In genomic region chr14:92633724-92634123, GRCh38 we compare ENCODE assay signal across 20 cellular contexts.
DNase-seq lines count a peak whose midpoint lies in the region; ATAC-seq and TF ChIP-seq lines count a peak whose summit lies in the region.
"Had no signal": no experiment of that assay in that cellular context is flagged by ENCODE, and none has a peak within 500 bp of the region (broad histone marks: within the 10 kb centered on the region; RNA-seq: fewer than 3 reads in every experiment).

No MANE protein-coding gene starts in this region.

- H3K4me3 ChIP-seq in AG10803 (ENCODE audit: low read length) (no peak overlapping the region), osteoblast (ENCODE audit: insufficient read depth, low read length) (no peak overlapping the region)
- H3K4me3 ChIP-seq: upper lobe of right lung had no signal

- no peak for ATAC-seq in effector memory CD8-positive, alpha-beta T cell (replicated peaks)
- peak in 2 of 3 donors; percentile 39 to 51 for ATAC-seq in natural killer cell
- ATAC-seq: naive thymus-derived CD8-positive, alpha-beta T cell; T-cell had no signal

- H2AFZ ChIP-seq in osteoblast (ENCODE audit: low read length), result no peak overlapping the region

- H3K27ac Mint-ChIP-seq in effector memory CD8-positive, alpha-beta T cell, result peak overlapping the region; percentile 30 to 81
- H3K27ac Mint-ChIP-seq in natural killer cell, result peak overlapping the region; percentile 75 to 85
- H3K27ac Mint-ChIP-seq: stimulated activated naive CD8-positive, alpha-beta T cell treated with anti-CD3 and anti-CD28 coated beads, Interleukin-15, Interleukin-2, amounts not matched to agents 100 ng/mL and 50 ng/mL, for 24 hours had no signal

- H3K27me3 Mint-ChIP-seq in effector memory CD8-positive, alpha-beta T cell, result no peaks in the 10 kb centered on the region
- H3K27me3 Mint-ChIP-seq in natural killer cell (ENCODE audit: low read depth in 2 of 2), result no peaks in the 10 kb centered on the region
- H3K27me3 Mint-ChIP-seq: naive thymus-derived CD8-positive, alpha-beta T cell; stimulated activated naive CD8-positive, alpha-beta T cell treated with anti-CD3 and anti-CD28 coated beads, Interleukin-15, Interleukin-2, amounts not matched to agents 100 ng/mL and 50 ng/mL, for 24 hours; T-cell had no signal

- H3K36me3 Mint-ChIP-seq in effector memory CD8-positive, alpha-beta T cell (ENCODE audit: insufficient read depth), result no peaks in the 10 kb centered on the region
- no peaks in the 10 kb centered on the region for H3K36me3 Mint-ChIP-seq in natural killer cell
- H3K36me3 Mint-ChIP-seq: T-cell had no signal

- peaks cover 26 to 34% of the 10 kb centered on the region in 2 donors for H3K4me1 Mint-ChIP-seq in effector memory CD8-positive, alpha-beta T cell (ENCODE audit: low read depth in 2 of 2)
- peaks cover 35 to 64% of the 10 kb centered on the region in 2 donors for H3K4me1 Mint-ChIP-seq in natural killer cell

- no peak overlapping the region for H3K4me3 Mint-ChIP-seq in effector memory CD8-positive, alpha-beta T cell
- H3K4me3 Mint-ChIP-seq in natural killer cell, result no peak overlapping the region
- H3K4me3 Mint-ChIP-seq: naive thymus-derived CD8-positive, alpha-beta T cell; stimulated activated naive CD8-positive, alpha-beta T cell treated with anti-CD3 and anti-CD28 coated beads, Interleukin-15, Interleukin-2, amounts not matched to agents 100 ng/mL and 50 ng/mL, for 24 hours; T-cell had no signal

- no peaks in the 10 kb centered on the region for H3K9me3 Mint-ChIP-seq in effector memory CD8-positive, alpha-beta T cell
- no peaks in the 10 kb centered on the region for H3K9me3 Mint-ChIP-seq in natural killer cell
- H3K9me3 Mint-ChIP-seq: naive thymus-derived CD8-positive, alpha-beta T cell; stimulated activated naive CD8-positive, alpha-beta T cell treated with anti-CD3 and anti-CD28 coated beads, Interleukin-15, Interleukin-2, amounts not matched to agents 100 ng/mL and 50 ng/mL, for 24 hours; T-cell had no signal

- no peak overlapping the region for H3K27ac ChIP-seq in osteoblast (ENCODE audit: low read depth, low read length)
- H3K27ac ChIP-seq: upper lobe of right lung, WERI-Rb-1 had no signal

- H3K4me2 ChIP-seq in osteoblast (ENCODE audit: insufficient read depth, low read length), result no peak overlapping the region

- H3K4me1 ChIP-seq in osteoblast (ENCODE audit: insufficient read depth, low read length), result peaks cover 7% of the 10 kb centered on the region

- intact Hi-C loops in natural killer cell (cut with micrococcal nuclease), result no loop called here

- H4K20me1 ChIP-seq in osteoblast (ENCODE audit: insufficient read depth, low read length), result no peaks in the 10 kb centered on the region

- DNase-seq in AG10803 (ENCODE audit: low read depth) (peak; percentile 82), HCEC 1CT (peak; percentile 27), natural killer cell (no peak), osteoblast (ENCODE audit: insufficient read length, low spot score, missing footprints) (no peak), SHP77 treated with DMSO at 0.1 percent for 48 hours (lab: John Stamatoyannopoulos, UW) (no peak), NOMO-1 treated with dmso at 0.1 percent for 144 hours (lab: John Stamatoyannopoulos, UW; ENCODE audit: unreplicated experiment) (no peak)
- no peak for DNase-seq in effector memory CD8-positive, alpha-beta T cell
- DNase-seq in stimulated activated naive CD4-positive, alpha-beta T cell treated with Interleukin-2 at 50 U/mL for 16 hours (lab: John Stamatoyannopoulos, UW), result no peak
- DNase-seq: ACHN; activated gamma-delta T cell; anterior cingulate cortex; EL; naive thymus-derived CD8-positive, alpha-beta T cell; NCI-H2029; NCI-H524; stimulated activated CD4-positive, alpha-beta T cell treated with anti-CD3 and anti-CD28 coated beads, Interleukin-15, amount 100 ng/mL, for 24 hours; WERI-Rb-1 had no signal

- no peaks in the 10 kb centered on the region for H3K9me3 ChIP-seq in osteoblast (ENCODE audit: low read depth, low read length)
- H3K9me3 ChIP-seq: upper lobe of right lung had no signal

- no peaks in the 10 kb centered on the region for H3K79me2 ChIP-seq in osteoblast (ENCODE audit: insufficient read depth, low read length)

- peaks cover 4% of the 10 kb centered on the region for H3K36me3 ChIP-seq in osteoblast (ENCODE audit: insufficient read depth, low read length)
- H3K36me3 ChIP-seq: upper lobe of right lung, WERI-Rb-1 had no signal

- no peaks in the 10 kb centered on the region for H3K27me3 ChIP-seq in osteoblast (ENCODE audit: insufficient read depth, low read length)
- H3K27me3 ChIP-seq: upper lobe of right lung had no signal

- TF ChIP-seq CTCF in AG10803 (conservative IDR thresholded peaks at IDR 0.05; ENCODE audit: low read length) (no peak), natural killer cell (IDR thresholded peaks at IDR 0.05) (no peak), osteoblast (IDR thresholded peaks at IDR 0.05; ENCODE audit: extremely low read depth, low read depth, low read length) (no peak)

Comparison
In these comparisons a context has a peak if more than half of its experiments do, and no peak if none do; other contexts are left out.
1. DNase-seq: peak in AG10803 (single experiment) and HCEC 1CT (single experiment); none in effector memory CD8-positive, alpha-beta T cell (0 of 3), natural killer cell (single experiment), osteoblast (single experiment), SHP77 treated with DMSO at 0.1 percent for 48 hours (single experiment), stimulated activated naive CD4-positive, alpha-beta T cell treated with Interleukin-2 at 50 U/mL for 16 hours (single experiment) and NOMO-1 treated with dmso at 0.1 percent for 144 hours (single experiment).